Comparison of ENCODE assay signal across 10 cellular contexts in genomic region chr20:23943304-23943703, GRCh38. TPM values are rescaled to one million over a fixed set of nuclear protein-coding genes. Genes with fewer than 3 reads are reported as not detected.
"Had no signal": no experiment of that assay in that cellular context is flagged by ENCODE, and none has a peak within 500 bp of the region (broad histone marks: within the 10 kb centered on the region; RNA-seq: fewer than 3 reads in every experiment).

No MANE protein-coding gene starts in this region.

- H3K9me3 ChIP-seq: HAP-1 had no signal

- H3K4me3 ChIP-seq: GM23338, HAP-1, K562 had no signal

- ATAC-seq: GM23338, HCT116, K562 had no signal

- H3K36me3 ChIP-seq: HAP-1 had no signal

- FAIRE-seq: K562 had no signal

- H2AFZ ChIP-seq: GM23338 had no signal

- H3K4me2 ChIP-seq: GM23338 had no signal

- H3K4me1 ChIP-seq: HAP-1 had no signal

- DNase-seq: H7, HFFc6, IMR-90, KG1 had no signal

RNA-seq across cellular contexts. Expression of gene GGTLC1, which starts 45.3 kb away (rescaled TPM):
- total RNA-seq: GM23338, H4, H7, HFFc6, HT-29, IMR-90, K562 had no signal
- polyA plus RNA-seq: GM23338, IMR-90, K562 had no signal
